30 cellular contexts compared by ENCODE assay signal in the genomic region with DNA sequence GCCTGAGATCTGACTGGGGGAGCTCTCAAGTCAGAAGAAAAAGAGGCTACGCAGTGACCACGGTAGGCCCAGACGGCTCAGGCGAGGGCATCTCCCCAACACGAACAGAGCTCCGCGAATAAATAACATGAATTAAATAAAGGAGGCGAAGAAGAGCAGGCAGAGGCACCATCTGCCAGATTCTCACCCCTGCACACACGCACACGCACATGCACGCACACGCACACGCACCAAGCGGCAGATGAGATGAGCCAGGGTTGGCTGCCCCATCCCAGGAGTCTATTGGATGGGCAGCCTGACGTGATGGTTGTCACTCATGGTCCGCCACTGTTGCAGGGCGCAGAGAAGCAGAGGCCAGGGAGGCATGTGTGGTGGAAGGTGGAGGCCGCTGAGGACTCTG.
"Had no signal": no experiment of that assay in that cellular context is flagged by ENCODE, and none has a peak within 500 bp of the region (broad histone marks: within the 10 kb centered on the region; RNA-seq: fewer than 3 reads in every experiment).

No MANE protein-coding gene starts in this region.

- H3K27ac ChIP-seq: hepatocyte, lower lobe of right lung, neural progenitor cell, ovary, right atrium auricular region, right lobe of liver, thoracic aorta, tibial artery, vagina had no signal

- H3K9me3 Mint-ChIP-seq: mesothelial cell of epicardium; naive B cell; natural killer cell; nephron progenitor cell; neural progenitor cell; stimulated activated memory B cell treated with anti-CD40 and anti-IgM and Interleukin-4, amounts not matched to agents 10 μg/mL and 1 μg/mL and 100 μg/mL, for 72 hours; stimulated activated naive CD8-positive, alpha-beta T cell treated with anti-CD3 and anti-CD28 coated beads, Interleukin-15, amount 100 ng/mL, for 72 hours had no signal

- DNase-seq: islet precursor cell; kidney glomerular epithelial cell; left cardiac atrium; left ventricle myocardium superior; lower lobe of right lung; mammary epithelial cell; mesendoderm; naive B cell; natural killer cell; nephron progenitor cell; ovary; right lobe of liver; stimulated activated CD4-positive, alpha-beta T cell treated with anti-CD3 and anti-CD28 coated beads, Interleukin-1b, Interleukin-23, amount 100 ng/mL, for 48 hours; stimulated activated CD4-positive, alpha-beta T cell treated with anti-CD3 and anti-CD28 coated beads, Interleukin-2, amount 100 ng/mL, for 48 hours; stimulated activated CD4-positive, alpha-beta T cell treated with anti-CD3 and anti-CD28 coated beads, Interleukin-4, amount 100 ng/mL, for 4 hours; stimulated activated CD8-positive, alpha-beta memory T cell treated with anti-CD3 and anti-CD28 coated beads, Interleukin-4, amount 100 ng/mL, for 48 hours; stimulated activated naive CD4-positive, alpha-beta T cell treated with Interleukin-2 at 50 U/mL for 16 hours; stimulated activated naive CD8-positive, alpha-beta T cell treated with anti-CD3 and anti-CD28 coated beads, Interleukin-15, amount 100 ng/mL, for 72 hours; substantia nigra; tibial artery; trophoblast cell had no signal

- H3K27me3 Mint-ChIP-seq: naive B cell; progenitor cell of endocrine pancreas; stimulated activated memory B cell treated with anti-CD40 and anti-IgM and Interleukin-4, amounts not matched to agents 10 μg/mL and 1 μg/mL and 100 μg/mL, for 72 hours had no signal

- H3K4me3 Mint-ChIP-seq: mesothelial cell of epicardium; natural killer cell; nephron progenitor cell; neural progenitor cell; stimulated activated memory B cell treated with anti-CD40 and anti-IgM and Interleukin-4, amounts not matched to agents 10 μg/mL and 1 μg/mL and 100 μg/mL, for 72 hours; stimulated activated naive CD8-positive, alpha-beta T cell treated with anti-CD3 and anti-CD28 coated beads, Interleukin-15, amount 100 ng/mL, for 72 hours had no signal

- H3K36me3 Mint-ChIP-seq: natural killer cell had no signal

- ATAC-seq: left cardiac atrium; left lobe of liver; left ventricle myocardium superior; lower lobe of right lung; natural killer cell; stimulated activated memory B cell treated with anti-CD40 and anti-IgM and Interleukin-4, amounts not matched to agents 10 μg/mL and 1 μg/mL and 100 μg/mL, for 72 hours; stimulated activated naive CD8-positive, alpha-beta T cell treated with anti-CD3 and anti-CD28 coated beads, Interleukin-15, amount 100 ng/mL, for 72 hours had no signal

- H3K27ac Mint-ChIP-seq: mesothelial cell of epicardium; naive B cell; natural killer cell; neural progenitor cell; progenitor cell of endocrine pancreas; stimulated activated memory B cell treated with anti-CD40 and anti-IgM and Interleukin-4, amounts not matched to agents 10 μg/mL and 1 μg/mL and 100 μg/mL, for 72 hours; stimulated activated naive CD8-positive, alpha-beta T cell treated with anti-CD3 and anti-CD28 coated beads, Interleukin-15, amount 100 ng/mL, for 72 hours had no signal

- H3K4me1 Mint-ChIP-seq: mesothelial cell of epicardium; naive B cell; natural killer cell; nephron progenitor cell; neural progenitor cell; stimulated activated memory B cell treated with anti-CD40 and anti-IgM and Interleukin-4, amounts not matched to agents 10 μg/mL and 1 μg/mL and 100 μg/mL, for 72 hours had no signal
